ENCODE assay signal across 8 cellular contexts in the genomic region with DNA sequence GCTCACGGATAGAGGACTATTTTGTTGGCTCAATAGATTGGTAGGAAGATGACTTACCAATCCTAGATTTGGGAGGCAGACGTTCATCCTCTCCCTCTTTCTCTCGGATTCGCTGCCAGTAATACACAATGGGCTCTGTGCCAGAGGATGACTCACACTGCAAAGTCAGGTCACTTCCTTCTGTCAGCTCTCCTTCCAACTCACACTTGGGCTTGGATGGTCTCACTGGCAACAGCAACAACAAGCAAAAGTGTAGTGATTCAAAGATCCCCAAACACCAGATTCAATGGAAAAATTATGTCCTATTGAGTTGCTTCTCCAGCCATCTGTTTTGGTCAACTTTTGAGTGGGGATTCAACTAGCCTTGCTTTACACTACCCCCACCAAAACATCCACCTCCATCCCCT. TPM values are rescaled to one million over a fixed set of nuclear protein-coding genes. Genes with fewer than 3 reads are reported as not detected.
A peak's percentile ranks its signal among the peaks of the same experiment; 100 is the strongest.
DNase-seq lines count a peak whose midpoint lies in the region; ATAC-seq, FAIRE-seq and TF ChIP-seq lines count a peak whose summit lies in the region.

No MANE protein-coding gene starts in this region.

- intact Hi-C loops in psoas muscle (cut with DNase I): no loop called here

- H3K36me3 ChIP-seq in psoas muscle (ENCODE audit: insufficient read depth in 1 of 2, low read depth in 1 of 2): no peaks in the 10 kb centered on the region

- H3K9me3 ChIP-seq in psoas muscle: no peaks in the 10 kb centered on the region

- H3K27me3 ChIP-seq in psoas muscle (ENCODE audit: insufficient read depth in 3 of 3, low read length in 2 of 3): no peaks in the 10 kb centered on the region

- TF ChIP-seq POLR2A in H54 (IDR thresholded peaks at IDR 0.05; ENCODE audit: low read depth, low read length): no peak

- no peak for TF ChIP-seq CTCF in psoas muscle (IDR thresholded peaks at IDR 0.05)

- peak; percentile 60 for DNase-seq in H54 (ENCODE audit: insufficient read length, low spot score)
- peak; percentile 59 for DNase-seq in NOMO-1 treated with DMSO at 0.1 percent for 48 hours (lab: John Stamatoyannopoulos, UW; ENCODE audit: unreplicated experiment)
- peak; percentile 66 for DNase-seq in activated T-cell treated with anti-CD3 and anti-CD28 coated beads, Interleukin-2, amount 50 U/mL, for 48 hours
- peak; percentile 82 for DNase-seq in foreskin melanocyte
- DNase-seq in psoas muscle: peak; percentile 78 to 83

- H3K4me1 ChIP-seq in psoas muscle: peaks cover 18% of the 10 kb centered on the region

- H3K4me3 ChIP-seq in psoas muscle: no peak overlapping the region

- peak; percentile 72 to 91 (median 82) for ATAC-seq in psoas muscle
- ATAC-seq in HG03457 (IDR thresholded peaks at IDR 0.05; ENCODE audit: unreplicated experiment): no peak
- no peak for ATAC-seq in HG02938 (IDR thresholded peaks at IDR 0.05; ENCODE audit: unreplicated experiment)
- no peak for ATAC-seq in HG03520 (IDR thresholded peaks at IDR 0.05; ENCODE audit: unreplicated experiment)

- H3K27ac ChIP-seq in psoas muscle: peak overlapping the region; percentile 34

- 2 to 3% (median 3%) methylated on average over 4 of the region's 4 CpGs for WGBS in psoas muscle, 3 donors

- FAIRE-seq in H54 (lab: Jason Lieb, UNC): peak; percentile 98

RNA-seq across cellular contexts. Expression of a gene that starts 21.7 kb away (rescaled TPM):
- 1,000 to 10,000 TPM; 1,127 to 2,415 (median 1,519) TPM for total RNA-seq in psoas muscle
- 1,000 to 10,000 TPM; 1,414 to 3,112 (median 2,704) TPM for polyA plus RNA-seq in psoas muscle

Comparison
In these comparisons a context has a peak if more than half of its experiments do, and no peak if none do; other contexts are left out.
1. ATAC-seq: peak in psoas muscle (4 of 4); none in HG03457 (single experiment), HG02938 (single experiment) and HG03520 (single experiment).
2. Peak in every context shown above with its lines, with median percentiles within 50 percentile points of each other: DNase-seq.